In the genomic region with DNA sequence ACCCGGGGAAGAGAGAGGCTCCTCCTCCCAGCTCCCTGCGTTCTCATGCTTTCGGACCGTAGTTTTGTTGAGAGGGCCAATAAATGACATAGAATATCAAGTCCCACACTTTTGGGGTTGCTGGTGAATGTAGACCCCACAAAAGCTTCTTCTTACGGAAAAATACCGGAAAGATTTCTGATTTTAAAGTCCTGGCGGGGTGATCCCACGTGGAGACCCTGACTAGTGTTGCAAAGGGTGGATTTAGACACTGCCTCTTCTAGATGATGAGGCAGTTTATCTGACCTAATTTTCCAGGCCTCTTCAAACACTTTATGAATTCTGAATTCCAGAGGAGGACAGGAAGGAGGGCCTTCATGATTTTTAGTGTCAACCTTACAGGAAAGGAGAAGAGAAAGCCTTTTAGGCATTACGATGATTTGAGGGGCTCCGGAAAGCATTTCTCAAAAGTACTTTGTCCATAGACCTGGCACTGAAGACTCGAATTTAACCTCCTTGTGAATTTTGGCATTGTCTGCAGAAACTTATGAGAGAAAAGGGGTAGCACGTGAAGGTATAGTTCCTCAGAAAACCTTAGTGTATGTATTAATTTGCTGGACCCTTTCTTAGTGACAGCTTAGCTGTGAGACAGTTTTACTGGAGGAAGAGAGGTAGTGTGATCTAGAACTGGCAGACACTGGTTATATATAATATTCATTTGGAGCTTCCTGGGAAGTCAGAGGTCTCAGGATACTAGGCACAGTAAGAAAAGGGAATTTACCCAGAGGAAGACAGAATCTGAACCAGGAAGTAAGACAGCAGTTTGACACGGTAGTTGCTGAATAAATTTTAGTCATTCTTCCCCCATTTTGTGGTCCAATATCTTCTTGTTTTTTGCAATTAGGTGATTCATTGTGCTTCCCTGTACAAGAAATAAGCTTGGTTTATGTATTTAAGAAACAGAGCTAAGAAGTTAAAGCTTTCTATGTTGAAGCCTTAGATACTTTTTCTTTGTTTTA, we compare ENCODE assay signal across 6 cellular contexts. TPM values are rescaled to one million over a fixed set of nuclear protein-coding genes. Genes with fewer than 3 reads are reported as not detected.
A peak's percentile ranks its signal among the peaks of the same experiment; 100 is the strongest.
DNase-seq lines count a peak whose midpoint lies in the region; TF ChIP-seq lines count a peak whose summit lies in the region.

No MANE protein-coding gene starts in this region.

- H3K9me3 Mint-ChIP-seq in T-helper 1 cell treated with Interleukin-12 subunit alpha and Interleukin-12 subunit beta and Interleukin-4 antibody, amounts not matched to agents 30 μg/mL and 1 μg/mL, for 36 hours = no peaks in the 10 kb centered on the region
- no peaks in the 10 kb centered on the region for H3K9me3 Mint-ChIP-seq in immature natural killer cell

- no peak for TF ChIP-seq CTCF in BE2C (IDR thresholded peaks at IDR 0.05; ENCODE audit: low read depth, low read length)

- no peaks in the 10 kb centered on the region for H3K27me3 Mint-ChIP-seq in T-helper 1 cell treated with Interleukin-12 subunit alpha and Interleukin-12 subunit beta and Interleukin-4 antibody, amounts not matched to agents 30 μg/mL and 1 μg/mL, for 36 hours (ENCODE audit: low read depth)
- peaks cover 2 to 12% (median 4%) of the 10 kb centered on the region in 3 donors for H3K27me3 Mint-ChIP-seq in immature natural killer cell (ENCODE audit: low read depth in 3 of 3)

- H3K36me3 ChIP-seq in BE2C (peaks cover 10% of the 10 kb centered on the region), H7 (replicated peaks; ENCODE audit: control insufficient read depth, insufficient read depth, low read length) (no peaks in the 10 kb centered on the region; the same call in 1 of the 2 replicates)

- DNase-seq in BE2C (no peak), H7 (peak; percentile 75), immature natural killer cell (no peak), NCI-H1930 (lab: John Stamatoyannopoulos, UW) (no peak), middle frontal gyrus (ENCODE audit: extremely low spot score, low spot score) (no peak)

- H3K27ac Mint-ChIP-seq in T-helper 1 cell treated with Interleukin-12 subunit alpha and Interleukin-12 subunit beta and Interleukin-4 antibody, amounts not matched to agents 30 μg/mL and 1 μg/mL, for 36 hours = peak overlapping the region; percentile 94
- H3K27ac Mint-ChIP-seq in immature natural killer cell = peak overlapping the region; percentile 93 to 99 (median 97)

- peak overlapping the region; percentile 95 for H3K4me3 Mint-ChIP-seq in T-helper 1 cell treated with Interleukin-12 subunit alpha and Interleukin-12 subunit beta and Interleukin-4 antibody, amounts not matched to agents 30 μg/mL and 1 μg/mL, for 36 hours
- H3K4me3 Mint-ChIP-seq in immature natural killer cell = peak overlapping the region; percentile 94 to 99 (median 97)

- H3K9me3 ChIP-seq in BE2C = no peaks in the 10 kb centered on the region

- H3K4me3 ChIP-seq in BE2C (ENCODE audit: low read depth, low read length) (peak overlapping the region; percentile 85), H7 (ENCODE audit: insufficient read depth, low read depth, low read length) (peak overlapping the region; percentile 79)

- H3K27me3 ChIP-seq in BE2C = no peaks in the 10 kb centered on the region
- no peaks in the 10 kb centered on the region for H3K27me3 ChIP-seq in H7 (ENCODE audit: control insufficient read depth, insufficient read depth, low read length)

- peaks cover 33% of the 10 kb centered on the region for H3K4me1 Mint-ChIP-seq in T-helper 1 cell treated with Interleukin-12 subunit alpha and Interleukin-12 subunit beta and Interleukin-4 antibody, amounts not matched to agents 30 μg/mL and 1 μg/mL, for 36 hours (ENCODE audit: low read depth)
- peaks cover 38 to 39% of the 10 kb centered on the region in 2 donors for H3K4me1 Mint-ChIP-seq in immature natural killer cell

- peaks cover 18% of the 10 kb centered on the region for H3K36me3 Mint-ChIP-seq in T-helper 1 cell treated with Interleukin-12 subunit alpha and Interleukin-12 subunit beta and Interleukin-4 antibody, amounts not matched to agents 30 μg/mL and 1 μg/mL, for 36 hours (ENCODE audit: low read depth)
- peaks cover 0 to 11% (median 3%) of the 10 kb centered on the region in 3 donors for H3K36me3 Mint-ChIP-seq in immature natural killer cell

- no peaks in the 10 kb centered on the region for H3K4me1 ChIP-seq in BE2C

RNA-seq across cellular contexts. Expression of gene TMEM167B, which starts 0.9 kb away (rescaled TPM):
- 29.2 TPM for polyA plus RNA-seq in BE2C (2012; ENCODE audit: insufficient read depth, insufficient read length, low read depth)
- total RNA-seq in H7 (2014; rRNA removed; shearing (Covaris generic)) = 21.6 and 26.3 TPM in 2 replicates
- 10 to 100 TPM; 32.4 to 44.3 (median 44.3) TPM for polyA plus RNA-seq in immature natural killer cell

RNA-seq across cellular contexts. Expression of gene TAF13, which starts 15.7 kb away (rescaled TPM):
- 49.7 TPM for polyA plus RNA-seq in BE2C (2012; ENCODE audit: insufficient read depth, insufficient read length, low read depth)
- 45.1 and 45.2 TPM in 2 replicates for total RNA-seq in H7 (2014; rRNA removed; shearing (Covaris generic))
- 1 to 10 TPM; 2.5 to 3.3 (median 2.7) TPM for polyA plus RNA-seq in immature natural killer cell

RNA-seq across cellular contexts. Expression of gene ELAPOR1, which starts 22.4 kb away (rescaled TPM):
- polyA plus RNA-seq in BE2C (2012; ENCODE audit: insufficient read depth, insufficient read length, low read depth) = 1.3 TPM
- 0.07 and 0.10 TPM in 2 replicates for total RNA-seq in H7 (2014; rRNA removed; shearing (Covaris generic))
- 1 to 10 TPM in 2 of 3 donors, under 1 TPM in 1; 0.54 to 6.2 (median 3.0) TPM for polyA plus RNA-seq in immature natural killer cell

RNA-seq across cellular contexts. Expression of gene WDR47, which starts 49.6 kb away (rescaled TPM):
- polyA plus RNA-seq in BE2C (2012; ENCODE audit: insufficient read depth, insufficient read length, low read depth) = 18.7 TPM
- 8.0 and 8.4 TPM in 2 replicates for total RNA-seq in H7 (2014; rRNA removed; shearing (Covaris generic))
- polyA plus RNA-seq in immature natural killer cell = 1 to 10 TPM; 6.0 to 8.0 (median 7.5) TPM
